ENCODE assay signal across 2 cellular contexts in genomic region chr3:134251731-134252391, GRCh38.
TF ChIP-seq lines count a peak whose summit lies in the region.

No MANE protein-coding gene starts in this region.

TF ChIP-seq in SK-N-SH, 30 proteins besides CTCF, POLR2A, EP300 and RAD21 (continued from another document):
- TF ChIP-seq YY1 (IDR thresholded peaks at IDR 0.05; ENCODE audit: low read depth) (no peak), TAF1 (IDR thresholded peaks at IDR 0.05; ENCODE audit: borderline replicate concordance, low read depth, low read length) (no peak), FOXM1 (IDR thresholded peaks at IDR 0.05; ENCODE audit: low read depth) (no peak)
TF ChIP-seq in SK-N-SH: peak in this region for 0.

TF ChIP-seq in SK-N-SH treated with all-trans-retinoic acid at 6 μM for 48 hours, 23 proteins besides CTCF, POLR2A, EP300 and RAD21 (continued from another document):
- TF ChIP-seq, protein P1, sequence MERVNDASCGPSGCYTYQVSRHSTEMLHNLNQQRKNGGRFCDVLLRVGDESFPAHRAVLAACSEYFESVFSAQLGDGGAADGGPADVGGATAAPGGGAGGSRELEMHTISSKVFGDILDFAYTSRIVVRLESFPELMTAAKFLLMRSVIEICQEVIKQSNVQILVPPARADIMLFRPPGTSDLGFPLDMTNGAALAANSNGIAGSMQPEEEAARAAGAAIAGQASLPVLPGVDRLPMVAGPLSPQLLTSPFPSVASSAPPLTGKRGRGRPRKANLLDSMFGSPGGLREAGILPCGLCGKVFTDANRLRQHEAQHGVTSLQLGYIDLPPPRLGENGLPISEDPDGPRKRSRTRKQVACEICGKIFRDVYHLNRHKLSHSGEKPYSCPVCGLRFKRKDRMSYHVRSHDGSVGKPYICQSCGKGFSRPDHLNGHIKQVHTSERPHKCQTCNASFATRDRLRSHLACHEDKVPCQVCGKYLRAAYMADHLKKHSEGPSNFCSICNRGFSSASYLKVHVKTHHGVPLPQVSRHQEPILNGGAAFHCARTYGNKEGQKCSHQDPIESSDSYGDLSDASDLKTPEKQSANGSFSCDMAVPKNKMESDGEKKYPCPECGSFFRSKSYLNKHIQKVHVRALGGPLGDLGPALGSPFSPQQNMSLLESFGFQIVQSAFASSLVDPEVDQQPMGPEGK (CRISPR knock-in tag; IDR thresholded peaks at IDR 0.05; ENCODE audit: borderline replicate concordance) = no peak
- TF ChIP-seq ZFP3 (CRISPR knock-in tag; IDR thresholded peaks at IDR 0.05) = no peak
- no peak for TF ChIP-seq TSHZ2 (CRISPR knock-in tag; IDR thresholded peaks at IDR 0.05)
